13 cellular contexts compared by ENCODE assay signal in the genomic region with DNA sequence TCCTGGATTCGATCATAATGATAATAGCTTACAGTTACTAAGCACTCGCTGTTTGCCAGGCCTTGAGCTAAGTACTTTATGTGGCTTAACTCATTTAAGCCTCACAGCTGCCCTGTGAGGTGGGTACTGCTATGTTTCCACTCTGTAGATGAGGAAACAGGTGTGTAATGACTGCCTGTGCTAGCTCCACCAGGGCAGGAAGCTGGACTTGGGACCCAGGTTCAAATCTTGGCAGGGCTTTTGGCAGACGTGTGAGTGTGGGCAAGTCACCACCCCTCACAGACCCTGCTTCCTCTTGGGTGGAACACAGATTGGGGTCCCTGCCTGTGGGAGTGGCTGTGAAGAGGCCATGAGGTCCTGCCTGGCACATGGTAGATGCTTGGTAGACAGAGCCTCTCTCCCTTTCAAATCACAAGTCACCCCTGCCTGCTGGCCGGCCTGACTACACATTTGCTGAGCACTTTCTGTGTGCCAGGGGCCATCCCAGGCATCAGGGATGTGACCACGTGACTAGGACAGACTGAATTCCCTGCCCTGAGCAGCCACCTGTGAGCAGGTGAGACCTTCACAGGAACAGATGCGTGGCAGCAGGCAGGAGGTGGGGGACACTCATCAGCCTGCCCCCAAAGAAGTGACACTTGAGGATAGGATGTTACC. TPM values are rescaled to one million over a fixed set of nuclear protein-coding genes. Genes with fewer than 3 reads are reported as not detected.
A peak's percentile ranks its signal among the peaks of the same experiment; 100 is the strongest.
DNase-seq lines count a peak whose midpoint lies in the region; ATAC-seq and TF ChIP-seq lines count a peak whose summit lies in the region.
"Had no signal": no experiment of that assay in that cellular context is flagged by ENCODE, and none has a peak within 500 bp of the region (broad histone marks: within the 10 kb centered on the region; RNA-seq: fewer than 3 reads in every experiment).

No MANE protein-coding gene starts in this region.

- H3K9ac ChIP-seq in BLaER1 = no peak overlapping the region
- peak overlapping the region in 1 of 2 donors; percentile 18 for H3K9ac ChIP-seq in mucosa of rectum (ENCODE audit: low read depth in 1 of 2, low read length in 2 of 2)

- peak overlapping the region; percentile 21; the same call in 1 of the 2 replicates for H3K4me2 ChIP-seq in BLaER1

- no peak for ATAC-seq in body of pancreas

- H4K20me1 ChIP-seq in BLaER1 = peaks cover 28% of the 10 kb centered on the region

- H3K36me3 ChIP-seq in BLaER1 (no peaks in the 10 kb centered on the region), mucosa of rectum (ENCODE audit: control insufficient read depth in 2 of 2, insufficient read depth in 2 of 2, low read length in 2 of 2) (no peaks in the 10 kb centered on the region), body of pancreas (replicated peaks in 1 of 2; ENCODE audit: insufficient read depth in 1 of 2, low read depth in 2 of 2) (no peaks in the 10 kb centered on the region), ascending aorta (no peaks in the 10 kb centered on the region)
- H3K36me3 ChIP-seq: breast epithelium had no signal

- no peak overlapping the region for H3K27ac ChIP-seq in BLaER1
- H3K27ac ChIP-seq in VCaP = peak overlapping the region; percentile 89
- peak overlapping the region; percentile 46 to 59 for H3K27ac ChIP-seq in mucosa of rectum (ENCODE audit: low read depth in 2 of 2, low read length in 2 of 2)
- H3K27ac ChIP-seq in body of pancreas = no peak overlapping the region
- no peak overlapping the region for H3K27ac ChIP-seq in ascending aorta

- peaks cover 59% of the 10 kb centered on the region for H3K27me3 ChIP-seq in BLaER1
- H3K27me3 ChIP-seq in mucosa of rectum (ENCODE audit: control insufficient read depth in 2 of 2, insufficient read depth in 2 of 2, low read length in 2 of 2) = peaks cover 16 to 21% of the 10 kb centered on the region in 2 donors
- peaks cover 0 to 13% of the 10 kb centered on the region in 2 donors for H3K27me3 ChIP-seq in body of pancreas
- peaks cover 3% of the 10 kb centered on the region for H3K27me3 ChIP-seq in ascending aorta

- H3K9me3 ChIP-seq in BLaER1 = no peaks in the 10 kb centered on the region
- H3K9me3 ChIP-seq in mucosa of rectum (ENCODE audit: control insufficient read depth in 2 of 2, low read length in 2 of 2) = no peaks in the 10 kb centered on the region
- H3K9me3 ChIP-seq in body of pancreas = no peaks in the 10 kb centered on the region
- H3K9me3 ChIP-seq in ascending aorta = no peaks in the 10 kb centered on the region
- H3K9me3 ChIP-seq: breast epithelium had no signal

- intact Hi-C loops in body of pancreas (cut with DNase I) (no loop called here), ascending aorta (cut with DNase I) (no loop called here)

- DNase-seq in DMS153 treated with DMSO at 0.1 percent for 48 hours (lab: John Stamatoyannopoulos, UW; ENCODE audit: unreplicated experiment) = peak; percentile 11
- no peak for DNase-seq in cerebellum (ENCODE audit: low spot score)
- DNase-seq in DMS79 treated with DMSO at 0.1 percent for 48 hours (lab: John Stamatoyannopoulos, UW) = no peak
- DNase-seq in body of pancreas = no peak
- no peak for DNase-seq in ascending aorta (ENCODE audit: low spot score in 2 of 2)
- DNase-seq: activated T-cell treated with anti-CD3 and anti-CD28 coated beads, Interleukin-2, amount 50 U/mL, for 24 hours; CD4-positive, CD25-positive, alpha-beta regulatory T cell; substantia nigra had no signal

- TF ChIP-seq POLR2A in body of pancreas (IDR thresholded peaks at IDR 0.05) = no peak

- H3K4me3 ChIP-seq in BLaER1 (no peak overlapping the region), mucosa of rectum (ENCODE audit: low read length in 2 of 2) (no peak overlapping the region), body of pancreas (no peak overlapping the region), ascending aorta (no peak overlapping the region)

- WGBS in body of pancreas, 2 donors = 48 to 71% methylated on average over 4 to 6 of the region's 6 CpGs

- H3K4me1 ChIP-seq in BLaER1 = peaks cover 75% of the 10 kb centered on the region
- peaks cover 21 to 25% of the 10 kb centered on the region in 2 donors for H3K4me1 ChIP-seq in mucosa of rectum (ENCODE audit: control insufficient read depth in 2 of 2, insufficient read depth in 2 of 2, low read length in 2 of 2)
- H3K4me1 ChIP-seq in body of pancreas = peaks cover 31% of the 10 kb centered on the region
- H3K4me1 ChIP-seq in ascending aorta = peaks cover 0 to 4% of the 10 kb centered on the region in 2 donors

- TF ChIP-seq CTCF in VCaP (conservative IDR thresholded peaks at IDR 0.05) = no peak
- TF ChIP-seq CTCF in body of pancreas (IDR thresholded peaks at IDR 0.05) = no peak
- no peak for TF ChIP-seq CTCF in ascending aorta (IDR thresholded peaks at IDR 0.05)

RNA-seq across cellular contexts. Expression of gene EFCC1, which starts 3.7 kb away (rescaled TPM):
- 1.6 TPM for total RNA-seq in cerebellum
- total RNA-seq in body of pancreas = 1 to 10 TPM; 1.8 to 4.0 TPM
- 3.6 TPM for total RNA-seq in ascending aorta

RNA-seq across cellular contexts. Expression of gene CFAP92, which starts 10.9 kb away (rescaled TPM):
- 2.5 TPM for total RNA-seq in cerebellum
- not detected for total RNA-seq in body of pancreas
- not detected for total RNA-seq in ascending aorta
- total RNA-seq: CD4-positive, CD25-positive, alpha-beta regulatory T cell had no signal

RNA-seq across cellular contexts. Expression of gene GP9, which starts 55.8 kb away (rescaled TPM):
- total RNA-seq in cerebellum = not detected
- total RNA-seq in body of pancreas = not detected
- not detected for total RNA-seq in ascending aorta
- total RNA-seq: Right ventricle myocardium inferior had no signal

Comparison
In these comparisons a context has a peak if more than half of its experiments do, and no peak if none do; other contexts are left out.
1. H3K27ac ChIP-seq: peak in VCaP (single experiment) and mucosa of rectum (2 of 2); none in BLaER1 (single experiment), body of pancreas (0 of 4) and ascending aorta (0 of 2).